In genomic region chr4:169270156-169270809, GRCh38 we compare ENCODE assay signal across 8 cellular contexts. TPM values are rescaled to one million over a fixed set of nuclear protein-coding genes. Genes with fewer than 3 reads are reported as not detected.
DNase-seq lines count a peak whose midpoint lies in the region; ATAC-seq and TF ChIP-seq lines count a peak whose summit lies in the region.

No MANE protein-coding gene starts in this region.

- H3K36me3 ChIP-seq in liver (ENCODE audit: control insufficient read depth in 4 of 4, insufficient read depth in 3 of 4, low read depth in 1 of 4, low read length in 3 of 4), result peaks cover 0 to 2% (median 0%) of the 10 kb centered on the region in 4 donors

- H3K9me3 ChIP-seq in liver (ENCODE audit: control insufficient read depth in 4 of 4, low read length in 3 of 4), result no peaks in the 10 kb centered on the region

- no peaks in the 10 kb centered on the region for H3K27me3 ChIP-seq in liver (ENCODE audit: control insufficient read depth in 4 of 4, insufficient read depth in 4 of 4, low read length in 3 of 4)

- TF ChIP-seq CTCF in liver (IDR thresholded peaks at IDR 0.05; ENCODE audit: low read depth, low read length, missing input control), result peak; percentile 15

- peak overlapping the region; percentile 84 to 92 for H3K9ac ChIP-seq in liver (ENCODE audit: low read depth in 1 of 2, low read length in 2 of 2)

- WGBS in liver, result under 1% methylated on average over 56 of the region's 56 CpGs

- peaks cover 2 to 26% (median 19%) of the 10 kb centered on the region in 4 donors for H3K4me1 ChIP-seq in liver (ENCODE audit: control insufficient read depth in 4 of 4, insufficient read depth in 4 of 4, low read length in 3 of 4)

- no peak overlapping the region for H3K27ac Mint-ChIP-seq in stimulated activated naive B cell treated with anti-CD40 and anti-IgM and Interleukin-4, amounts not matched to agents 10 μg/mL and 1 μg/mL and 100 μg/mL, for 72 hours

- peak; percentile 74 for DNase-seq in DMS53 (lab: John Stamatoyannopoulos, UW)
- DNase-seq in DMS53 treated with DMSO at 0.1 percent for 48 hours (lab: John Stamatoyannopoulos, UW; ENCODE audit: unreplicated experiment), result no peak
- DNase-seq in SK-N-DZ (ENCODE audit: low spot score), result peak; percentile 55
- peak; percentile 56 for DNase-seq in dermis blood vessel endothelial cell
- DNase-seq in stimulated activated naive B cell treated with anti-CD40 and anti-IgM and Interleukin-4, amounts not matched to agents 10 μg/mL and 1 μg/mL and 100 μg/mL, for 72 hours, result peak; percentile 17

- peaks cover 7 to 9% of the 10 kb centered on the region in 2 donors for H3K27me3 Mint-ChIP-seq in stimulated activated naive B cell treated with anti-CD40 and anti-IgM and Interleukin-4, amounts not matched to agents 10 μg/mL and 1 μg/mL and 100 μg/mL, for 72 hours

- H3K27ac ChIP-seq in liver (ENCODE audit: low read depth in 1 of 2, low read length in 2 of 2), result peak overlapping the region; percentile 72 to 87

- H3K36me3 Mint-ChIP-seq in stimulated activated naive B cell treated with anti-CD40 and anti-IgM and Interleukin-4, amounts not matched to agents 10 μg/mL and 1 μg/mL and 100 μg/mL, for 72 hours, result no peaks in the 10 kb centered on the region

- no peak for TF ChIP-seq RAD21 in liver (IDR thresholded peaks at IDR 0.05)

- H3K4me3 Mint-ChIP-seq in stimulated activated naive B cell treated with anti-CD40 and anti-IgM and Interleukin-4, amounts not matched to agents 10 μg/mL and 1 μg/mL and 100 μg/mL, for 72 hours, result peak overlapping the region; percentile 86 to 89

- peak; percentile 48 for ATAC-seq in GM21367 (IDR thresholded peaks at IDR 0.05; ENCODE audit: unreplicated experiment)
- ATAC-seq in HG03571 (IDR thresholded peaks at IDR 0.05; ENCODE audit: unreplicated experiment), result peak; percentile 46
- peak; percentile 56 to 58 for ATAC-seq in stimulated activated naive B cell treated with anti-CD40 and anti-IgM and Interleukin-4, amounts not matched to agents 10 μg/mL and 1 μg/mL and 100 μg/mL, for 72 hours (replicated peaks)

- H3K4me1 Mint-ChIP-seq in stimulated activated naive B cell treated with anti-CD40 and anti-IgM and Interleukin-4, amounts not matched to agents 10 μg/mL and 1 μg/mL and 100 μg/mL, for 72 hours, result peaks cover 6 to 28% of the 10 kb centered on the region in 2 donors

- no peaks in the 10 kb centered on the region for H3K9me3 Mint-ChIP-seq in stimulated activated naive B cell treated with anti-CD40 and anti-IgM and Interleukin-4, amounts not matched to agents 10 μg/mL and 1 μg/mL and 100 μg/mL, for 72 hours

- peak overlapping the region; percentile 84 to 90 (median 88) for H3K4me3 ChIP-seq in liver (ENCODE audit: low read depth in 1 of 3, low read length in 3 of 3)

TF ChIP-seq in liver, 16 proteins besides CTCF, POLR2A, EP300 and RAD21:
- no peak for TF ChIP-seq FOXA2 (IDR thresholded peaks at IDR 0.05)
- TF ChIP-seq, protein P1, sequence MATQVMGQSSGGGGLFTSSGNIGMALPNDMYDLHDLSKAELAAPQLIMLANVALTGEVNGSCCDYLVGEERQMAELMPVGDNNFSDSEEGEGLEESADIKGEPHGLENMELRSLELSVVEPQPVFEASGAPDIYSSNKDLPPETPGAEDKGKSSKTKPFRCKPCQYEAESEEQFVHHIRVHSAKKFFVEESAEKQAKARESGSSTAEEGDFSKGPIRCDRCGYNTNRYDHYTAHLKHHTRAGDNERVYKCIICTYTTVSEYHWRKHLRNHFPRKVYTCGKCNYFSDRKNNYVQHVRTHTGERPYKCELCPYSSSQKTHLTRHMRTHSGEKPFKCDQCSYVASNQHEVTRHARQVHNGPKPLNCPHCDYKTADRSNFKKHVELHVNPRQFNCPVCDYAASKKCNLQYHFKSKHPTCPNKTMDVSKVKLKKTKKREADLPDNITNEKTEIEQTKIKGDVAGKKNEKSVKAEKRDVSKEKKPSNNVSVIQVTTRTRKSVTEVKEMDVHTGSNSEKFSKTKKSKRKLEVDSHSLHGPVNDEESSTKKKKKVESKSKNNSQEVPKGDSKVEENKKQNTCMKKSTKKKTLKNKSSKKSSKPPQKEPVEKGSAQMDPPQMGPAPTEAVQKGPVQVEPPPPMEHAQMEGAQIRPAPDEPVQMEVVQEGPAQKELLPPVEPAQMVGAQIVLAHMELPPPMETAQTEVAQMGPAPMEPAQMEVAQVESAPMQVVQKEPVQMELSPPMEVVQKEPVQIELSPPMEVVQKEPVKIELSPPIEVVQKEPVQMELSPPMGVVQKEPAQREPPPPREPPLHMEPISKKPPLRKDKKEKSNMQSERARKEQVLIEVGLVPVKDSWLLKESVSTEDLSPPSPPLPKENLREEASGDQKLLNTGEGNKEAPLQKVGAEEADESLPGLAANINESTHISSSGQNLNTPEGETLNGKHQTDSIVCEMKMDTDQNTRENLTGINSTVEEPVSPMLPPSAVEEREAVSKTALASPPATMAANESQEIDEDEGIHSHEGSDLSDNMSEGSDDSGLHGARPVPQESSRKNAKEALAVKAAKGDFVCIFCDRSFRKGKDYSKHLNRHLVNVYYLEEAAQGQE (IDR thresholded peaks at IDR 0.05), result peak; percentile 4

RNA-seq across cellular contexts. Expression of gene SH3RF1, which starts 0.5 kb away (rescaled TPM):
- 2.2 and 3.1 TPM in 2 replicates for polyA plus RNA-seq in SK-N-DZ (2014; cell fraction: cytosol; rRNA removed)
- 2.1 and 2.2 TPM in 2 replicates for polyA plus RNA-seq in SK-N-DZ (2014; cell fraction: nucleus; rRNA removed)
- 10.8 and 11.2 TPM in 2 replicates for total RNA-seq in dermis blood vessel endothelial cell
- total RNA-seq in liver, result 1 to 10 TPM; 1.8 to 7.9 TPM
- polyA plus RNA-seq in liver, result 1 to 10 TPM; 2.7 to 4.4 TPM
